Comparison of ENCODE assay signal across 11 cellular contexts in genomic region chr15:69757186-69757585, GRCh38.
A peak's percentile ranks its signal among the peaks of the same experiment; 100 is the strongest.
DNase-seq lines count a peak whose midpoint lies in the region; ATAC-seq, FAIRE-seq and TF ChIP-seq lines count a peak whose summit lies in the region.
"Had no signal": no experiment of that assay in that cellular context is flagged by ENCODE, and none has a peak within 500 bp of the region (broad histone marks: within the 10 kb centered on the region; RNA-seq: fewer than 3 reads in every experiment).

No MANE protein-coding gene starts in this region.

- FAIRE-seq in RCC 7860 (lab: Jason Lieb, UNC), result no peak
- FAIRE-seq: urothelium cell line had no signal

- TF ChIP-seq CTCF in epithelial cell of esophagus (IDR thresholded peaks at IDR 0.05; ENCODE audit: insufficient read depth, low read depth, low read length, missing control alignments), result no peak

- DNase-seq in RCC 7860 (ENCODE audit: low spot score) (peak; percentile 15), epithelial cell of esophagus (ENCODE audit: low read depth) (peak; percentile 13), GF-D8 (lab: John Stamatoyannopoulos, UW) (no peak), NCI-H446 (lab: John Stamatoyannopoulos, UW) (no peak), kidney glomerular epithelial cell (lab: John Stamatoyannopoulos, UW) (no peak)
- DNase-seq in activated CD8-positive, alpha-beta memory T cell treated with anti-CD3 and anti-CD28 coated beads, Interleukin-2, amount 50 U/mL, for 24 hours (ENCODE audit: extremely low read depth), result peak; percentile 55
- DNase-seq in stimulated activated CD8-positive, alpha-beta memory T cell treated with anti-CD3 and anti-CD28 coated beads, Interleukin-15, amount 100 ng/mL, for 4 hours (ENCODE audit: low read depth in 2 of 2), result peak; percentile 39 to 59
- DNase-seq: NCI-H1694 treated with DMSO at 0.1 percent for 48 hours had no signal

- no peak overlapping the region for H3K4me3 ChIP-seq in epithelial cell of esophagus (ENCODE audit: low read length)
- H3K4me3 ChIP-seq: ascending aorta had no signal

- ATAC-seq in HG02852 (IDR thresholded peaks at IDR 0.05; ENCODE audit: unreplicated experiment), result no peak

Comparison
In these comparisons a context has a peak if more than half of its experiments do, and no peak if none do; other contexts are left out.
1. DNase-seq: peak in RCC 7860 (single experiment), activated CD8-positive, alpha-beta memory T cell treated with anti-CD3 and anti-CD28 coated beads, Interleukin-2, amount 50 U/mL, for 24 hours (single experiment), epithelial cell of esophagus (single experiment) and stimulated activated CD8-positive, alpha-beta memory T cell treated with anti-CD3 and anti-CD28 coated beads, Interleukin-15, amount 100 ng/mL, for 4 hours (2 of 2); none in GF-D8 (single experiment), NCI-H446 (0 of 2) and kidney glomerular epithelial cell (single experiment).